3 cellular contexts compared by ENCODE assay signal in genomic region chr6:106283476-106283875, GRCh38.
"Had no signal": no experiment of that assay in that cellular context is flagged by ENCODE, and none has a peak within 500 bp of the region (broad histone marks: within the 10 kb centered on the region; RNA-seq: fewer than 3 reads in every experiment).

No MANE protein-coding gene starts in this region.

- ATAC-seq: GM12878 had no signal

- DNase-seq: GDM1, GF-D8 had no signal

- H3K4me3 ChIP-seq: GM12878 had no signal
